ENCODE assay signal across 14 cellular contexts in the genomic region with DNA sequence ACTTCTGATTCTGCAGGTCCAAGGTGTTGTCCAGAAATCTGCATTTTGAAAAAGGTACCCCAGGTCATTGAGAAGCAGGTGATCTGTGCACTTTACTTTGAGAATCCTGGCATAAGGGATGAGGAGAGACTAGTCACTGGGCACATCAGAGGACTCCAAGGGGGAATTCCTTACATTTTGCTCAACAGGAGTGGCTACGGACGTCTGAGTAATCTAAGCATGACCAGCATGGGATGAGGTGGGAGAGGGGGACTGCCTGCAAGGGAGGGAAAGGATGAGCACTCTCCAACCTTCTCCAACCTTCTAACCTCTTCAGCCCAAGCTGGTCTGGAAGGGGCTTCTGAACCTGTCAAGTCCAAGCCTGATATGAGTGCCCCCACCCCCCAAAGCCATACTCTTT. TPM values are rescaled to one million over a fixed set of nuclear protein-coding genes. Genes with fewer than 3 reads are reported as not detected.
DNase-seq lines count a peak whose midpoint lies in the region; ATAC-seq and TF ChIP-seq lines count a peak whose summit lies in the region.
"Had no signal": no experiment of that assay in that cellular context is flagged by ENCODE, and none has a peak within 500 bp of the region (broad histone marks: within the 10 kb centered on the region; RNA-seq: fewer than 3 reads in every experiment).

No MANE protein-coding gene starts in this region.

- H3K79me2 ChIP-seq in ACC112 (ENCODE audit: control insufficient read depth, insufficient read depth, low read length, unreplicated experiment), result peaks cover 18% of the 10 kb centered on the region

- 0 out of 2 replicates have a peak, but pooled peaks cover 4% of the 10 kb centered on the region for H3K36me3 ChIP-seq in ACC112 (ENCODE audit: insufficient read depth, low read length)
- no peaks in the 10 kb centered on the region for H3K36me3 ChIP-seq in naive thymus-derived CD4-positive, alpha-beta T cell (ENCODE audit: control insufficient read depth in 2 of 3, insufficient read depth in 3 of 3, low read length in 3 of 3)
- H3K36me3 ChIP-seq: ascending aorta, prostate gland had no signal

- ATAC-seq in GM21529 (IDR thresholded peaks at IDR 0.05; ENCODE audit: unreplicated experiment), result no peak
- ATAC-seq in naive thymus-derived CD4-positive, alpha-beta T cell, result no peak
- ATAC-seq in HG02973 (IDR thresholded peaks at IDR 0.05; ENCODE audit: unreplicated experiment), result no peak

- peaks cover 0 to 8% (median 0%) of the 10 kb centered on the region in 11 donors for H3K9me3 Mint-ChIP-seq in naive thymus-derived CD4-positive, alpha-beta T cell

- no peaks in the 10 kb centered on the region for H3K36me3 Mint-ChIP-seq in naive thymus-derived CD4-positive, alpha-beta T cell
- H3K36me3 Mint-ChIP-seq: memory B cell had no signal

- DNase-seq in HT1080 (ENCODE audit: low read depth), result peak; percentile 89
- peak; percentile 57 for DNase-seq in astrocyte of the spinal cord (ENCODE audit: low read depth, low spot score)
- DNase-seq in iPS-NIHi7 (ENCODE audit: extremely low spot score), result peak; percentile 40
- DNase-seq in naive thymus-derived CD4-positive, alpha-beta T cell, result no peak
- DNase-seq in NOMO-1 treated with DMSO at 0.1 percent for 48 hours (lab: John Stamatoyannopoulos, UW; ENCODE audit: unreplicated experiment), result no peak
- DNase-seq: activated CD4-positive, alpha-beta T cell treated with anti-CD3 and anti-CD28 coated beads for 48 hours; stimulated activated CD4-positive, alpha-beta T cell treated with anti-CD3 and anti-CD28 coated beads, Interleukin-2, amount 100 ng/mL, for 24 hours had no signal

- no peak overlapping the region for H3K4me3 Mint-ChIP-seq in naive thymus-derived CD4-positive, alpha-beta T cell
- H3K4me3 Mint-ChIP-seq: memory B cell had no signal

- no peak overlapping the region for H3K4me3 ChIP-seq in ACC112 (ENCODE audit: low read depth, low read length)
- H3K4me3 ChIP-seq in astrocyte of the spinal cord (ENCODE audit: low read depth, low read length), result no peak overlapping the region
- H3K4me3 ChIP-seq in naive thymus-derived CD4-positive, alpha-beta T cell (ENCODE audit: low read length), result no peak overlapping the region
- H3K4me3 ChIP-seq: ascending aorta, prostate gland had no signal

- no peaks in the 10 kb centered on the region for H3K27me3 ChIP-seq in ACC112 (ENCODE audit: insufficient read depth, low read length)
- H3K27me3 ChIP-seq in naive thymus-derived CD4-positive, alpha-beta T cell (ENCODE audit: control insufficient read depth in 2 of 2, insufficient read depth in 2 of 2, low read length in 2 of 2), result no peaks in the 10 kb centered on the region
- H3K27me3 ChIP-seq: ascending aorta had no signal

- intact Hi-C loops in naive thymus-derived CD4-positive, alpha-beta T cell (cut with micrococcal nuclease), result no loop called here

- POLR2A ChIA-PET in naive thymus-derived CD4-positive, alpha-beta T cell (lab: Charles Lee), result no interaction called here

- peaks cover 42% of the 10 kb centered on the region for H3K4me1 ChIP-seq in ACC112 (ENCODE audit: control insufficient read depth, insufficient read depth, low read length, unreplicated experiment)
- H3K4me1 ChIP-seq in naive thymus-derived CD4-positive, alpha-beta T cell (ENCODE audit: control insufficient read depth in 2 of 2, insufficient read depth in 2 of 2, low read length in 2 of 2), result no peaks in the 10 kb centered on the region
- H3K4me1 ChIP-seq: ascending aorta, prostate gland had no signal

- H3K9me3 ChIP-seq in naive thymus-derived CD4-positive, alpha-beta T cell (ENCODE audit: control insufficient read depth in 2 of 3, low read length in 3 of 3), result no peaks in the 10 kb centered on the region
- H3K9me3 ChIP-seq: ascending aorta, prostate gland had no signal

- peaks cover 0 to 13% (median 12%) of the 10 kb centered on the region in 7 donors for H3K4me1 Mint-ChIP-seq in naive thymus-derived CD4-positive, alpha-beta T cell
- H3K4me1 Mint-ChIP-seq: memory B cell had no signal

- peak overlapping the region in 1 of 9 donors; percentile 4 for H3K27ac Mint-ChIP-seq in naive thymus-derived CD4-positive, alpha-beta T cell
- H3K27ac Mint-ChIP-seq: memory B cell had no signal

- peaks cover 0 to 29% (median 0%) of the 10 kb centered on the region in 5 donors for H3K27me3 Mint-ChIP-seq in naive thymus-derived CD4-positive, alpha-beta T cell

- CTCF ChIA-PET in naive thymus-derived CD4-positive, alpha-beta T cell (lab: Charles Lee), result no interaction called here

- TF ChIP-seq CTCF in astrocyte of the spinal cord (IDR thresholded peaks at IDR 0.05; ENCODE audit: low read depth, low read length), result no peak

- in situ Hi-C loops in astrocyte of the spinal cord (cut with HindIII; ENCODE audit: low sequenced_read_pairs), result no loop called here

- H2AFZ ChIP-seq in ACC112 (ENCODE audit: low read length, unreplicated experiment), result no peak overlapping the region

- H3K27ac ChIP-seq in ACC112 (ENCODE audit: low read depth, low read length), result peak overlapping the region; percentile 87
- H3K27ac ChIP-seq in naive thymus-derived CD4-positive, alpha-beta T cell (ENCODE audit: low read depth, low read length), result no peak overlapping the region
- H3K27ac ChIP-seq: ascending aorta, prostate gland had no signal

RNA-seq across cellular contexts. Expression of a gene that starts 55.5 kb away (rescaled TPM):
- total RNA-seq in HT1080 (2014; rRNA removed; shearing (Covaris generic)), result 24.1 and 27.8 TPM in 2 replicates
- polyA plus RNA-seq in HT1080 (2015; cell fraction: cytosol; rRNA removed), result 35.3 and 35.9 TPM in 2 replicates
- 25.5 TPM in 2 replicates for polyA plus RNA-seq in HT1080 (2015; cell fraction: nucleus; rRNA removed)
- not detected for total RNA-seq in naive thymus-derived CD4-positive, alpha-beta T cell
- polyA plus RNA-seq in naive thymus-derived CD4-positive, alpha-beta T cell, result not detected
- total RNA-seq: ascending aorta, prostate gland, ureter had no signal

Comparison
In these comparisons a context has a peak if more than half of its experiments do, and no peak if none do; other contexts are left out.
1. DNase-seq: peak in HT1080 (single experiment), astrocyte of the spinal cord (single experiment) and iPS-NIHi7 (single experiment); none in naive thymus-derived CD4-positive, alpha-beta T cell (0 of 9) and NOMO-1 treated with DMSO at 0.1 percent for 48 hours (single experiment).
2. RNA of a gene that starts 55.5 kb away (total RNA-seq): 24.1 to 27.8 TPM in HT1080; not detected in naive thymus-derived CD4-positive, alpha-beta T cell; every median in the first group is over 10 times any median in the second.